17 cellular contexts compared by ENCODE assay signal in the genomic region with DNA sequence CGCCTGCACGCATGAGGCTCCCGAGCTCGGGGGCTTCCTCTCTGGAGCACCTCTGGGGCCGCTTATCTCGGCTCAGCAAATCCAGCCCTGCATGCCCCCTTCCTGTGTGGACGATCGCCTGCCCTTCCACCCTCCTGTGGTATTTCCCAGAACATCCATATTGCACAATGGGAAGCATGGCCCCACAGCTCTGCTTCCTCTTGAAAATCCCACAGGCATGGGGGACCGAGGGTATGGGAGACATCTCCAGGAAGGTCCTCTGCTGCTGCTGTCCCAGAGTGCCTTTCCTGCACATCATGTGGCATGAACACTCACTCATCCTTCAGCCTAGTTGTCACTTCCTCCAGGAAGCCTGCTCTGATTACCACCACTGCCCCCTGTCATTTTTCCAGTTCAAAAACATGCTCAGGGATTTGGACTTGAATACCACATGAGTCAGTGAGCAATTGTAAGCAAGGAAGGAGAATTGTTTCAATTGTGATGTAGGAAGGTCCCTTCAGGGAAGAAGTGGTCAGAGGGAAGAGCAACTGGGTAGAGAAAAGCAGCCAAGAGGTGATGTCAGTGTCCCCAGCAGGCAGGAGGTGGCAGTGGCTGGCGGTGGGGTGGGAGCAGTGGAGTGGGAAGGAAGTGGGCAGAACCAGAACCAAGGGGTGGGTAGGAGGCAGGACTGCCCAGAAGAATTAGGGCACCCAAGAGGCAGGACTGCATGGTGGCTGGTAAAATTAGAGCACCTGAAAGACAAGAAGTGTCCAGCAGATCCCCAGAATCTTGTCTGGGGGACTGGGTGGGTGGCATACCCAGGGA.
DNase-seq lines count a peak whose midpoint lies in the region; ATAC-seq and TF ChIP-seq lines count a peak whose summit lies in the region.
"Had no signal": no experiment of that assay in that cellular context is flagged by ENCODE, and none has a peak within 500 bp of the region (broad histone marks: within the 10 kb centered on the region; RNA-seq: fewer than 3 reads in every experiment).

No MANE protein-coding gene starts in this region.

- no peaks in the 10 kb centered on the region for H3K36me3 ChIP-seq in naive thymus-derived CD4-positive, alpha-beta T cell (ENCODE audit: control insufficient read depth in 2 of 3, insufficient read depth in 3 of 3, low read length in 3 of 3)
- H3K36me3 ChIP-seq: heart right ventricle, left ventricle myocardium inferior, neural progenitor cell, thoracic aorta had no signal

- H3K4me1 Mint-ChIP-seq in endothelial cell (ENCODE audit: unreplicated experiment) = peaks cover 18% of the 10 kb centered on the region
- peaks cover 3 to 13% (median 6%) of the 10 kb centered on the region in 7 donors for H3K4me1 Mint-ChIP-seq in naive thymus-derived CD4-positive, alpha-beta T cell

- no peaks in the 10 kb centered on the region for H3K9me3 ChIP-seq in naive thymus-derived CD4-positive, alpha-beta T cell (ENCODE audit: control insufficient read depth in 2 of 3, low read length in 3 of 3)
- H3K9me3 ChIP-seq: heart right ventricle, left ventricle myocardium inferior, thoracic aorta had no signal

- intact Hi-C loops in naive thymus-derived CD4-positive, alpha-beta T cell (cut with micrococcal nuclease) = no loop called here

- H3K4me1 ChIP-seq in naive thymus-derived CD4-positive, alpha-beta T cell (ENCODE audit: control insufficient read depth in 2 of 2, insufficient read depth in 2 of 2, low read length in 2 of 2) = no peaks in the 10 kb centered on the region

- POLR2A ChIA-PET in naive thymus-derived CD4-positive, alpha-beta T cell (lab: Charles Lee) = no interaction called here

- peaks cover 3% of the 10 kb centered on the region for H3K36me3 Mint-ChIP-seq in endothelial cell (ENCODE audit: low read depth, unreplicated experiment)
- H3K36me3 Mint-ChIP-seq in naive thymus-derived CD4-positive, alpha-beta T cell = no peaks in the 10 kb centered on the region
- H3K36me3 Mint-ChIP-seq: neural progenitor cell had no signal

- DNase-seq in Daoy (ENCODE audit: low read depth) = peak; percentile 21
- DNase-seq in M059J (ENCODE audit: low read depth) = peak; percentile 61
- DNase-seq in endothelial cell (ENCODE audit: low spot score) = peak; percentile 27
- DNase-seq in naive thymus-derived CD4-positive, alpha-beta T cell = no peak
- DNase-seq in DMS114 treated with DMSO at 0.1 percent for 48 hours (lab: John Stamatoyannopoulos, UW; ENCODE audit: unreplicated experiment) = no peak
- no peak for DNase-seq in NCI-H524 (lab: John Stamatoyannopoulos, UW)
- no peak for DNase-seq in SKM-1 (lab: John Stamatoyannopoulos, UW; ENCODE audit: unreplicated experiment)
- DNase-seq in activated CD4-positive, alpha-beta T cell treated with anti-CD3 and anti-CD28 coated beads, Interleukin-2, amount 50 U/mL, for 48 hours = no peak
- DNase-seq: activated effector memory CD4-positive, alpha-beta T cell treated with anti-CD3 and anti-CD28 coated beads, Interleukin-2, amount 50 U/mL, for 16 hours; Calu3; effector CD8-positive, alpha-beta T cell; heart right ventricle; left ventricle myocardium inferior; NCI-H2107 had no signal

- TF ChIP-seq CTCF in endothelial cell (IDR thresholded peaks at IDR 0.05; ENCODE audit: unreplicated experiment) = no peak

- CTCF ChIA-PET in naive thymus-derived CD4-positive, alpha-beta T cell (lab: Charles Lee) = no interaction called here

- H3K9me3 Mint-ChIP-seq in endothelial cell (ENCODE audit: unreplicated experiment) = no peaks in the 10 kb centered on the region
- peaks cover 0 to 2% (median 0%) of the 10 kb centered on the region in 11 donors for H3K9me3 Mint-ChIP-seq in naive thymus-derived CD4-positive, alpha-beta T cell
- H3K9me3 Mint-ChIP-seq: neural progenitor cell had no signal

- peak; percentile 40 for ATAC-seq in naive thymus-derived CD4-positive, alpha-beta T cell
- ATAC-seq: heart right ventricle had no signal

- H3K27ac ChIP-seq in naive thymus-derived CD4-positive, alpha-beta T cell (ENCODE audit: low read depth, low read length) = no peak overlapping the region
- H3K27ac ChIP-seq: heart right ventricle, left ventricle myocardium inferior, neural progenitor cell, skin epidermis, thoracic aorta had no signal

- no peaks in the 10 kb centered on the region for H3K27me3 ChIP-seq in naive thymus-derived CD4-positive, alpha-beta T cell (ENCODE audit: control insufficient read depth in 2 of 2, insufficient read depth in 2 of 2, low read length in 2 of 2)
- H3K27me3 ChIP-seq: heart right ventricle, neural progenitor cell had no signal

- H3K27ac Mint-ChIP-seq in endothelial cell (ENCODE audit: unreplicated experiment) = peak overlapping the region; percentile 14
- H3K27ac Mint-ChIP-seq in naive thymus-derived CD4-positive, alpha-beta T cell = peak overlapping the region in 1 of 9 donors; percentile 18
- H3K27ac Mint-ChIP-seq: neural progenitor cell had no signal

- H3K4me3 Mint-ChIP-seq in endothelial cell (ENCODE audit: unreplicated experiment) = no peak overlapping the region
- no peak overlapping the region for H3K4me3 Mint-ChIP-seq in naive thymus-derived CD4-positive, alpha-beta T cell
- H3K4me3 Mint-ChIP-seq: neural progenitor cell had no signal

- H3K4me3 ChIP-seq in naive thymus-derived CD4-positive, alpha-beta T cell (ENCODE audit: low read length) = no peak overlapping the region
- H3K4me3 ChIP-seq: heart right ventricle, left ventricle myocardium inferior, neural progenitor cell, skin epidermis, thoracic aorta had no signal

- peaks cover 5% of the 10 kb centered on the region for H3K27me3 Mint-ChIP-seq in endothelial cell (ENCODE audit: unreplicated experiment)
- peaks cover 0 to 9% (median 5%) of the 10 kb centered on the region in 5 donors for H3K27me3 Mint-ChIP-seq in naive thymus-derived CD4-positive, alpha-beta T cell

Comparison
In these comparisons a context has a peak if more than half of its experiments do, and no peak if none do; other contexts are left out.
1. DNase-seq: peak in Daoy (single experiment), M059J (single experiment) and endothelial cell (single experiment); none in naive thymus-derived CD4-positive, alpha-beta T cell (0 of 9), DMS114 treated with DMSO at 0.1 percent for 48 hours (single experiment), NCI-H524 (0 of 2), SKM-1 (single experiment) and activated CD4-positive, alpha-beta T cell treated with anti-CD3 and anti-CD28 coated beads, Interleukin-2, amount 50 U/mL, for 48 hours (0 of 2).